Comparison of ENCODE assay signal across 2 cellular contexts in the genomic region with DNA sequence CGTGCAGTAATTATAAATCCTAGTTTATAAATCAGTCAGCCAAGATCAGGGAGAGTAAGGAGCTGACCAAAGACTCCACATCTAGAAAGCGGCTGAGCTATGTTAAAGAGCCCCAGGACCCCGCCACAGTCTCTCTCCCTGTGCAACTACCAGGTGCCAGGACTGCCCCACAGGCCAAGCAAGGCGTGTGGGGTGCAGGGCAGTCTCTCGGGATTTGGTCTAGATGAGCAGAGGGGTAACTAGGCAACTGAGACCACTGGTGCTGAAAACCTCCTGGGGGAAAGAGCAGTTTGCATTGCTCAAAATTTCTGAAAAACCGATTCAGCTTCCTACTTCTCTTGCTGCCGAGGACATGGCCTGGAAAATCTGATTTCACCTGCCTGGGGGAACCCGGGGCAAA.
TF ChIP-seq lines count a peak whose summit lies in the region.

No MANE protein-coding gene starts in this region.

TF ChIP-seq in A549, 52 proteins besides CTCF, POLR2A, EP300 and RAD21 (continued from another document):
- TF ChIP-seq, protein P1, sequence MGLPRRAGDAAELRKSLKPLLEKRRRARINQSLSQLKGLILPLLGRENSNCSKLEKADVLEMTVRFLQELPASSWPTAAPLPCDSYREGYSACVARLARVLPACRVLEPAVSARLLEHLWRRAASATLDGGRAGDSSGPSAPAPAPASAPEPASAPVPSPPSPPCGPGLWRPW (IDR thresholded peaks at IDR 0.05) = no peak
- TF ChIP-seq RFX5 (IDR thresholded peaks at IDR 0.05) = no peak
- TF ChIP-seq, protein P2, sequence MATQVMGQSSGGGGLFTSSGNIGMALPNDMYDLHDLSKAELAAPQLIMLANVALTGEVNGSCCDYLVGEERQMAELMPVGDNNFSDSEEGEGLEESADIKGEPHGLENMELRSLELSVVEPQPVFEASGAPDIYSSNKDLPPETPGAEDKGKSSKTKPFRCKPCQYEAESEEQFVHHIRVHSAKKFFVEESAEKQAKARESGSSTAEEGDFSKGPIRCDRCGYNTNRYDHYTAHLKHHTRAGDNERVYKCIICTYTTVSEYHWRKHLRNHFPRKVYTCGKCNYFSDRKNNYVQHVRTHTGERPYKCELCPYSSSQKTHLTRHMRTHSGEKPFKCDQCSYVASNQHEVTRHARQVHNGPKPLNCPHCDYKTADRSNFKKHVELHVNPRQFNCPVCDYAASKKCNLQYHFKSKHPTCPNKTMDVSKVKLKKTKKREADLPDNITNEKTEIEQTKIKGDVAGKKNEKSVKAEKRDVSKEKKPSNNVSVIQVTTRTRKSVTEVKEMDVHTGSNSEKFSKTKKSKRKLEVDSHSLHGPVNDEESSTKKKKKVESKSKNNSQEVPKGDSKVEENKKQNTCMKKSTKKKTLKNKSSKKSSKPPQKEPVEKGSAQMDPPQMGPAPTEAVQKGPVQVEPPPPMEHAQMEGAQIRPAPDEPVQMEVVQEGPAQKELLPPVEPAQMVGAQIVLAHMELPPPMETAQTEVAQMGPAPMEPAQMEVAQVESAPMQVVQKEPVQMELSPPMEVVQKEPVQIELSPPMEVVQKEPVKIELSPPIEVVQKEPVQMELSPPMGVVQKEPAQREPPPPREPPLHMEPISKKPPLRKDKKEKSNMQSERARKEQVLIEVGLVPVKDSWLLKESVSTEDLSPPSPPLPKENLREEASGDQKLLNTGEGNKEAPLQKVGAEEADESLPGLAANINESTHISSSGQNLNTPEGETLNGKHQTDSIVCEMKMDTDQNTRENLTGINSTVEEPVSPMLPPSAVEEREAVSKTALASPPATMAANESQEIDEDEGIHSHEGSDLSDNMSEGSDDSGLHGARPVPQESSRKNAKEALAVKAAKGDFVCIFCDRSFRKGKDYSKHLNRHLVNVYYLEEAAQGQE (IDR thresholded peaks at IDR 0.05) = peak; percentile 17; the same call in 1 of the 2 replicates
- TF ChIP-seq TP53 (CRISPR knock-in tag; IDR thresholded peaks at IDR 0.05) = no peak
- TF ChIP-seq HOXB5 (CRISPR knock-in tag; IDR thresholded peaks at IDR 0.05) = no peak
TF ChIP-seq in A549: peak in this region for 2.

TF ChIP-seq in GM23338, 12 proteins besides CTCF, POLR2A, EP300 and RAD21 (continued from another document):
- TF ChIP-seq POLR2AphosphoS5 (IDR thresholded peaks at IDR 0.05; ENCODE audit: low read depth) = no peak
- TF ChIP-seq, protein P2 (IDR thresholded peaks at IDR 0.05; ENCODE audit: unreplicated experiment) = no peak
- TF ChIP-seq, protein P3, sequence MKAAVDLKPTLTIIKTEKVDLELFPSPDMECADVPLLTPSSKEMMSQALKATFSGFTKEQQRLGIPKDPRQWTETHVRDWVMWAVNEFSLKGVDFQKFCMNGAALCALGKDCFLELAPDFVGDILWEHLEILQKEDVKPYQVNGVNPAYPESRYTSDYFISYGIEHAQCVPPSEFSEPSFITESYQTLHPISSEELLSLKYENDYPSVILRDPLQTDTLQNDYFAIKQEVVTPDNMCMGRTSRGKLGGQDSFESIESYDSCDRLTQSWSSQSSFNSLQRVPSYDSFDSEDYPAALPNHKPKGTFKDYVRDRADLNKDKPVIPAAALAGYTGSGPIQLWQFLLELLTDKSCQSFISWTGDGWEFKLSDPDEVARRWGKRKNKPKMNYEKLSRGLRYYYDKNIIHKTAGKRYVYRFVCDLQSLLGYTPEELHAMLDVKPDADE (IDR thresholded peaks at IDR 0.05) = no peak
- TF ChIP-seq, protein P4, sequence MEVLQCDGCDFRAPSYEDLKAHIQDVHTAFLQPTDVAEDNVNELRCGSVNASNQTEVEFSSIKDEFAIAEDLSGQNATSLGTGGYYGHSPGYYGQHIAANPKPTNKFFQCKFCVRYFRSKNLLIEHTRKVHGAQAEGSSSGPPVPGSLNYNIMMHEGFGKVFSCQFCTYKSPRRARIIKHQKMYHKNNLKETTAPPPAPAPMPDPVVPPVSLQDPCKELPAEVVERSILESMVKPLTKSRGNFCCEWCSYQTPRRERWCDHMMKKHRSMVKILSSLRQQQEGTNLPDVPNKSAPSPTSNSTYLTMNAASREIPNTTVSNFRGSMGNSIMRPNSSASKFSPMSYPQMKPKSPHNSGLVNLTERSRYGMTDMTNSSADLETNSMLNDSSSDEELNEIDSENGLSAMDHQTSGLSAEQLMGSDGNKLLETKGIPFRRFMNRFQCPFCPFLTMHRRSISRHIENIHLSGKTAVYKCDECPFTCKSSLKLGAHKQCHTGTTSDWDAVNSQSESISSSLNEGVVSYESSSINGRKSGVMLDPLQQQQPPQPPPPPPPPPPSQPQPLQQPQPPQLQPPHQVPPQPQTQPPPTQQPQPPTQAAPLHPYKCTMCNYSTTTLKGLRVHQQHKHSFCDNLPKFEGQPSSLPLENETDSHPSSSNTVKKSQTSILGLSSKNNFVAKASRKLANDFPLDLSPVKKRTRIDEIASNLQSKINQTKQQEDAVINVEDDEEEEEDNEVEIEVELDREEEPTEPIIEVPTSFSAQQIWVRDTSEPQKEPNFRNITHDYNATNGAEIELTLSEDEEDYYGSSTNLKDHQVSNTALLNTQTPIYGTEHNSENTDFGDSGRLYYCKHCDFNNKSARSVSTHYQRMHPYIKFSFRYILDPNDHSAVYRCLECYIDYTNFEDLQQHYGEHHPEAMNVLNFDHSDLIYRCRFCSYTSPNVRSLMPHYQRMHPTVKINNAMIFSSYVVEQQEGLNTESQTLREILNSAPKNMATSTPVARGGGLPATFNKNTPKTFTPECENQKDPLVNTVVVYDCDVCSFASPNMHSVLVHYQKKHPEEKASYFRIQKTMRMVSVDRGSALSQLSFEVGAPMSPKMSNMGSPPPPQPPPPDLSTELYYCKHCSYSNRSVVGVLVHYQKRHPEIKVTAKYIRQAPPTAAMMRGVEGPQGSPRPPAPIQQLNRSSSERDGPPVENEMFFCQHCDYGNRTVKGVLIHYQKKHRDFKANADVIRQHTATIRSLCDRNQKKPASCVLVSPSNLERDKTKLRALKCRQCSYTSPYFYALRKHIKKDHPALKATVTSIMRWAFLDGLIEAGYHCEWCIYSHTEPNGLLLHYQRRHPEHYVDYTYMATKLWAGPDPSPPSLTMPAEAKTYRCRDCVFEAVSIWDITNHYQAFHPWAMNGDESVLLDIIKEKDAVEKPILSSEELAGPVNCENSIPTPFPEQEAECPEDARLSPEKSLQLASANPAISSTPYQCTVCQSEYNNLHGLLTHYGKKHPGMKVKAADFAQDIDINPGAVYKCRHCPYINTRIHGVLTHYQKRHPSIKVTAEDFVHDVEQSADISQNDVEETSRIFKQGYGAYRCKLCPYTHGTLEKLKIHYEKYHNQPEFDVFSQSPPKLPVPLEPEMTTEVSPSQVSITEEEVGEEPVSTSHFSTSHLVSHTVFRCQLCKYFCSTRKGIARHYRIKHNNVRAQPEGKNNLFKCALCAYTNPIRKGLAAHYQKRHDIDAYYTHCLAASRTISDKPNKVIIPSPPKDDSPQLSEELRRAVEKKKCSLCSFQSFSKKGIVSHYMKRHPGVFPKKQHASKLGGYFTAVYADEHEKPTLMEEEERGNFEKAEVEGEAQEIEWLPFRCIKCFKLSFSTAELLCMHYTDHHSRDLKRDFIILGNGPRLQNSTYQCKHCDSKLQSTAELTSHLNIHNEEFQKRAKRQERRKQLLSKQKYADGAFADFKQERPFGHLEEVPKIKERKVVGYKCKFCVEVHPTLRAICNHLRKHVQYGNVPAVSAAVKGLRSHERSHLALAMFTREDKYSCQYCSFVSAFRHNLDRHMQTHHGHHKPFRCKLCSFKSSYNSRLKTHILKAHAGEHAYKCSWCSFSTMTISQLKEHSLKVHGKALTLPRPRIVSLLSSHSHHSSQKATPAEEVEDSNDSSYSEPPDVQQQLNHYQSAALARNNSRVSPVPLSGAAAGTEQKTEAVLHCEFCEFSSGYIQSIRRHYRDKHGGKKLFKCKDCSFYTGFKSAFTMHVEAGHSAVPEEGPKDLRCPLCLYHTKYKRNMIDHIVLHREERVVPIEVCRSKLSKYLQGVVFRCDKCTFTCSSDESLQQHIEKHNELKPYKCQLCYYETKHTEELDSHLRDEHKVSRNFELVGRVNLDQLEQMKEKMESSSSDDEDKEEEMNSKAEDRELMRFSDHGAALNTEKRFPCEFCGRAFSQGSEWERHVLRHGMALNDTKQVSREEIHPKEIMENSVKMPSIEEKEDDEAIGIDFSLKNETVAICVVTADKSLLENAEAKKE (CRISPR knock-in tag; IDR thresholded peaks at IDR 0.05) = no peak
- TF ChIP-seq ZNF331 (CRISPR knock-in tag; IDR thresholded peaks at IDR 0.05; ENCODE audit: low read depth) = no peak
